Comparison of ENCODE assay signal across 26 cellular contexts in the genomic region with DNA sequence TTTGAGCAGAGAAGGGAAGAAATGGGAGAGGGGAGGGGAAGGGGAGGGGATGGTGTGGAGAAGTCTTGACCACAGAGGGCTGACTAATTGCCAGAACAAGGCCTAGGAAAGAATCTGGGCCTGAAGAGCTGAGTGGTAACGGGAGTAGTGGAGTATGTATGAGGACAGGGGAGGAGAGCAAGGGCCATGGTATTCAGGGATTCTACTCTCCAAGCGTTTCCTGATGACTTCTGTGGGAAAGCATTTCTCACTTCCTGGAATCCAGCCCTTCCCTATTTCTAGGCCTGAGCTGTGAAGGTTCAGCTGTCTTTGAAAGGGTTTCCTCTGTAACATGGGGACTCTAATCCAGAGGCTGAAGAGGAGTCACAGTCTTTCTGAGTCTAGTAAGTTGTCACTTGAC. TPM values are rescaled to one million over a fixed set of nuclear protein-coding genes. Genes with fewer than 3 reads are reported as not detected.
A peak's percentile ranks its signal among the peaks of the same experiment; 100 is the strongest.
DNase-seq lines count a peak whose midpoint lies in the region; ATAC-seq and TF ChIP-seq lines count a peak whose summit lies in the region.
"Had no signal": no experiment of that assay in that cellular context is flagged by ENCODE, and none has a peak within 500 bp of the region (broad histone marks: within the 10 kb centered on the region; RNA-seq: fewer than 3 reads in every experiment).

No MANE protein-coding gene starts in this region.

- no peak overlapping the region for H4K5ac ChIP-seq in H9 (ENCODE audit: insufficient read length, low read depth, low read length)

- ATAC-seq in HG03520 (IDR thresholded peaks at IDR 0.05; ENCODE audit: unreplicated experiment): no peak
- ATAC-seq: activated T-cell treated with anti-CD3 and anti-CD28 coated beads, Interleukin-2, amount 50 U/mL, for 72 hours; effector memory CD8-positive, alpha-beta T cell had no signal

- no peak overlapping the region for H2BK20ac ChIP-seq in H9 (ENCODE audit: low read depth, low read length, poor library complexity, severe bottlenecking)

- no peak overlapping the region for H2BK5ac ChIP-seq in H9 (ENCODE audit: insufficient read length, low read length)

- no peaks in the 10 kb centered on the region for H3K36me3 ChIP-seq in SJSA1
- no peaks in the 10 kb centered on the region for H3K36me3 ChIP-seq in smooth muscle cell (ENCODE audit: low read depth)
- H3K36me3 ChIP-seq: BE2C, left ventricle myocardium inferior, neutrophil had no signal

- no peaks in the 10 kb centered on the region; a peak in 1 of 5 replicates for H3K9me3 Mint-ChIP-seq in H9
- H3K9me3 Mint-ChIP-seq: activated naive CD4-positive, alpha-beta T cell treated with anti-CD3 and anti-CD28 coated beads, Interleukin-2, amount 10 ng/mL, durations not matched to agents 7 days and 5 days; activated T-cell treated with anti-CD3 and anti-CD28 coated beads, Interleukin-2, amount 50 U/mL, for 72 hours; effector memory CD8-positive, alpha-beta T cell had no signal

- H3K4me3 ChIP-seq in SJSA1 (no peak overlapping the region), smooth muscle cell (no peak overlapping the region)
- H3K4me3 ChIP-seq: left ventricle myocardium inferior had no signal

- H3K79me1 ChIP-seq in H9 (ENCODE audit: insufficient read depth, low read depth, low read length, poor library complexity, severe bottlenecking): no peaks in the 10 kb centered on the region

- no peak for TF ChIP-seq CTCF in H9 (conservative IDR thresholded peaks at IDR 0.05)
- TF ChIP-seq CTCF in smooth muscle cell (IDR thresholded peaks at IDR 0.05; ENCODE audit: borderline replicate concordance, insufficient read depth, poor library complexity, severe bottlenecking): no peak

- H3K18ac ChIP-seq in H9 (ENCODE audit: insufficient read length, low read depth, low read length): no peak overlapping the region

- no peak overlapping the region for H4K91ac ChIP-seq in H9 (ENCODE audit: insufficient read length, low read depth, low read length)

- no peaks in the 10 kb centered on the region for H3K23me2 ChIP-seq in H9 (ENCODE audit: insufficient read length, low read depth, low read length, poor library complexity, severe bottlenecking)

- no peaks in the 10 kb centered on the region; a peak in 1 of 7 replicates for H3K36me3 Mint-ChIP-seq in H9 (ENCODE audit: insufficient read depth in 1 of 3, low read depth in 3 of 3)
- H3K36me3 Mint-ChIP-seq: activated naive CD4-positive, alpha-beta T cell treated with anti-CD3 and anti-CD28 coated beads, Interleukin-2, amount 10 ng/mL, durations not matched to agents 7 days and 5 days had no signal

- peaks cover 8% of the 10 kb centered on the region; the same call in 1 of the 2 replicates for H3K4me1 ChIP-seq in H9 (ENCODE audit: insufficient read depth, low read length)
- H3K4me1 ChIP-seq in SJSA1 (replicated peaks): peaks cover 20% of the 10 kb centered on the region
- no peaks in the 10 kb centered on the region for H3K4me1 ChIP-seq in smooth muscle cell (ENCODE audit: low read depth)
- H3K4me1 ChIP-seq: BE2C, Caco-2, left ventricle myocardium inferior had no signal

- H3F3A ChIP-seq in smooth muscle cell (ENCODE audit: low read depth): peaks cover 3% of the 10 kb centered on the region

- no peak overlapping the region for H4K8ac ChIP-seq in H9 (replicated peaks; ENCODE audit: insufficient read length, low read depth, low read length)

- DNase-seq in H9: peak; percentile 25
- DNase-seq in SJSA1 (ENCODE audit: low read depth in 1 of 2, low spot score in 2 of 2): peak in 1 of 2 experiments; percentile 19
- DNase-seq in iPS-NIHi7 (ENCODE audit: extremely low spot score): peak; percentile 41
- DNase-seq in smooth muscle cell (lab: John Stamatoyannopoulos, UW; ENCODE audit: unreplicated experiment): no peak
- DNase-seq in globus pallidus (ENCODE audit: low spot score): no peak
- no peak for DNase-seq in OCI-M2 (lab: John Stamatoyannopoulos, UW; ENCODE audit: unreplicated experiment)
- no peak for DNase-seq in effector CD4-positive, alpha-beta T cell
- DNase-seq: activated naive CD4-positive, alpha-beta T cell treated with anti-CD3 and anti-CD28 coated beads, Interleukin-2, amount 10 ng/mL, durations not matched to agents 7 days and 5 days; activated T-cell treated with anti-CD3 and anti-CD28 coated beads, Interleukin-2, amount 50 U/mL, for 72 hours; BE2C; Caco-2; effector memory CD8-positive, alpha-beta T cell; Kasumi-1; left ventricle myocardium inferior; NCI-H1105 treated with DMSO at 0.1 percent for 48 hours; NCI-H2081 treated with DMSO at 0.1 percent for 48 hours; NCI-H510A; NK-92 treated with Interleukin-12 subunit alpha and Interleukin-12 subunit beta, amount 100 ng/mL, for 24 hours; RPMI8226; stimulated activated CD8-positive, alpha-beta memory T cell treated with anti-CD3 and anti-CD28 coated beads, Interleukin-4, amount 100 ng/mL, for 48 hours had no signal

- H2AFZ ChIP-seq in H9 (ENCODE audit: low read length) (no peak overlapping the region), smooth muscle cell (ENCODE audit: low read depth) (no peak overlapping the region)

- peaks cover 43 to 53% of the 10 kb centered on the region in 2 experiments for H3K4me1 Mint-ChIP-seq in H9
- H3K4me1 Mint-ChIP-seq: activated naive CD4-positive, alpha-beta T cell treated with anti-CD3 and anti-CD28 coated beads, Interleukin-2, amount 10 ng/mL, durations not matched to agents 7 days and 5 days had no signal

- no peak overlapping the region for H3K23ac ChIP-seq in H9 (ENCODE audit: insufficient read length, low read depth, low read length)

- H3K4me2 ChIP-seq in H9 (ENCODE audit: insufficient read depth, insufficient read length, low read length): no peak overlapping the region
- H3K4me2 ChIP-seq in smooth muscle cell: no peak overlapping the region

- no peak overlapping the region for H2BK120ac ChIP-seq in H9 (ENCODE audit: low read depth, low read length, poor library complexity, severe bottlenecking)

- no peaks in the 10 kb centered on the region for H4K20me1 ChIP-seq in H9 (ENCODE audit: control insufficient read depth, insufficient read depth, insufficient read length)
- H4K20me1 ChIP-seq in smooth muscle cell (ENCODE audit: low read depth): no peaks in the 10 kb centered on the region

- WGBS in H9 (ENCODE audit: extremely low coverage, insufficient read length, low lambda C conversion rate): no CpG with 5 or more reads among the region's 2 CpGs
- WGBS in smooth muscle cell (ENCODE audit: low lambda C conversion rate): 26% methylated on average over 2 of the region's 2 CpGs

- H3K27me3 Mint-ChIP-seq in H9 (ENCODE audit: low read depth): no peaks in the 10 kb centered on the region; the same call in 1 of the 2 replicates
- H3K27me3 Mint-ChIP-seq: activated naive CD4-positive, alpha-beta T cell treated with anti-CD3 and anti-CD28 coated beads, Interleukin-2, amount 10 ng/mL, durations not matched to agents 7 days and 5 days; effector memory CD8-positive, alpha-beta T cell had no signal

- no peak overlapping the region for H2BK12ac ChIP-seq in H9 (ENCODE audit: insufficient read length, low read depth, low read length)

- H3K56ac ChIP-seq in H9 (ENCODE audit: insufficient read length, low read depth, low read length): no peak overlapping the region

- peak overlapping the region; percentile 58 to 96 (median 80); a peak in 6 of 7 replicates for H3K27ac Mint-ChIP-seq in H9
- H3K27ac Mint-ChIP-seq: activated naive CD4-positive, alpha-beta T cell treated with anti-CD3 and anti-CD28 coated beads, Interleukin-2, amount 10 ng/mL, durations not matched to agents 7 days and 5 days; activated T-cell treated with anti-CD3 and anti-CD28 coated beads, Interleukin-2, amount 50 U/mL, for 72 hours; effector memory CD8-positive, alpha-beta T cell had no signal

- H2BK15ac ChIP-seq in H9 (ENCODE audit: low read depth, low read length): no peak overlapping the region

- H2AK5ac ChIP-seq in H9 (ENCODE audit: insufficient read length, low read length): no peak overlapping the region

- H3K27ac ChIP-seq in H9 (ENCODE audit: insufficient read length, low read depth, low read length): peak overlapping the region; percentile 94
- H3K27ac ChIP-seq in SJSA1: peak overlapping the region; percentile 60
- peak overlapping the region; percentile 11 for H3K27ac ChIP-seq in smooth muscle cell (ENCODE audit: low read depth)
- H3K27ac ChIP-seq: left ventricle myocardium inferior, neutrophil had no signal

- no peak overlapping the region for H3T11ph ChIP-seq in H9 (ENCODE audit: low read length)

- no peak overlapping the region for H3K9ac ChIP-seq in H9 (ENCODE audit: extremely low read depth, insufficient read length, low read length)
- no peak overlapping the region for H3K9ac ChIP-seq in smooth muscle cell (ENCODE audit: low read depth)

- no peaks in the 10 kb centered on the region; the same call in 1 of the 2 replicates for H3K27me3 ChIP-seq in H9 (ENCODE audit: insufficient read depth, low read length)
- H3K27me3 ChIP-seq in SJSA1 (replicated peaks): no peaks in the 10 kb centered on the region
- no peaks in the 10 kb centered on the region for H3K27me3 ChIP-seq in smooth muscle cell (ENCODE audit: low read depth)
- H3K27me3 ChIP-seq: BE2C, neutrophil had no signal

- H3K9me3 ChIP-seq in H9 (ENCODE audit: control insufficient read depth, low read depth, low read length) (no peaks in the 10 kb centered on the region), SJSA1 (replicated peaks) (no peaks in the 10 kb centered on the region), smooth muscle cell (replicated peaks; ENCODE audit: low read depth) (no peaks in the 10 kb centered on the region)
- H3K9me3 ChIP-seq: BE2C, Caco-2, left ventricle myocardium inferior, neutrophil had no signal

- no peak overlapping the region for H3K14ac ChIP-seq in H9 (ENCODE audit: insufficient read depth, low read length)

- no peak overlapping the region for H3K4me3 Mint-ChIP-seq in H9
- H3K4me3 Mint-ChIP-seq: activated naive CD4-positive, alpha-beta T cell treated with anti-CD3 and anti-CD28 coated beads, Interleukin-2, amount 10 ng/mL, durations not matched to agents 7 days and 5 days; activated T-cell treated with anti-CD3 and anti-CD28 coated beads, Interleukin-2, amount 50 U/mL, for 72 hours; effector memory CD8-positive, alpha-beta T cell had no signal

- no peak overlapping the region for H3K4ac ChIP-seq in H9 (ENCODE audit: low read depth, low read length)

- no peaks in the 10 kb centered on the region for H3K79me2 ChIP-seq in H9 (ENCODE audit: insufficient read depth, low read length)
- no peaks in the 10 kb centered on the region for H3K79me2 ChIP-seq in smooth muscle cell (ENCODE audit: low read depth)

RNA-seq across cellular contexts. Expression of a gene that starts 19.7 kb away (rescaled TPM):
- 7.7 and 8.5 TPM in 2 replicates for total RNA-seq in H9 (2021)
- total RNA-seq in SJSA1 (2014; rRNA removed; shearing (Covaris generic)): not detected in 2 replicates
- total RNA-seq in smooth muscle cell: not detected in 2 replicates
- polyA plus RNA-seq in smooth muscle cell: not detected in 2 replicates
- total RNA-seq: activated CD8-positive, alpha-beta memory T cell treated with anti-CD3 and anti-CD28 coated beads for 36 hours; activated T-cell treated with anti-CD3 and anti-CD28 coated beads, Interleukin-2, amount 50 U/mL, for 72 hours; Caco-2; HT-29; left ventricle myocardium inferior; renal cortical epithelial cell; urinary bladder had no signal
- polyA plus RNA-seq: urinary bladder had no signal

Comparison
In these comparisons a context has a peak if more than half of its experiments do, and no peak if none do; other contexts are left out.
1. DNase-seq: peak in H9 (single experiment) and iPS-NIHi7 (single experiment); none in smooth muscle cell (single experiment), globus pallidus (single experiment), OCI-M2 (single experiment) and effector CD4-positive, alpha-beta T cell (single experiment).
2. H3K27ac ChIP-seq: peak in every context shown above with its lines; median percentile 94 in H9; 60 in SJSA1; 11 in smooth muscle cell.